ENCODE assay signal across 8 cellular contexts in genomic region chr17:8186787-8187516, GRCh38. TPM values are rescaled to one million over a fixed set of nuclear protein-coding genes. Genes with fewer than 3 reads are reported as not detected.
A peak's percentile ranks its signal among the peaks of the same experiment; 100 is the strongest.
DNase-seq lines count a peak whose midpoint lies in the region; ATAC-seq and TF ChIP-seq lines count a peak whose summit lies in the region.

No MANE protein-coding gene starts in this region.

- DNase-seq in GM04504 (ENCODE audit: low read depth) (peak; percentile 86), NCI-H345 (lab: John Stamatoyannopoulos, UW) (peak; percentile 91), cerebellar cortex (ENCODE audit: low spot score) (peak; percentile 98), kidney epithelial cell (ENCODE audit: low read depth) (peak; percentile 72), chondrocyte (ENCODE audit: low spot score) (no peak)
- peak; percentile 73 to 95 (median 82) for DNase-seq in activated CD4-positive, CD25-positive, alpha-beta regulatory T cell (lab: John Stamatoyannopoulos, UW)
- DNase-seq in stimulated activated CD4-positive, alpha-beta T cell treated with anti-CD3 and anti-CD28 coated beads, Interleukin-12 subunit alpha, Interleukin-12 subunit beta, amount 100 ng/mL, for 4 hours, result peak; percentile 98

- TF ChIP-seq CTCF in kidney epithelial cell (IDR thresholded peaks at IDR 0.05; ENCODE audit: insufficient read depth, low read length, poor library complexity, severe bottlenecking) (peak; percentile 50), chondrocyte (IDR thresholded peaks at IDR 0.05) (no peak)

- H3K9me3 Mint-ChIP-seq in chondrocyte (ENCODE audit: low read depth), result no peaks in the 10 kb centered on the region

- peaks cover 11% of the 10 kb centered on the region for H3K4me1 Mint-ChIP-seq in chondrocyte (ENCODE audit: low read depth)

- H3K36me3 Mint-ChIP-seq in chondrocyte (ENCODE audit: low read depth), result no peaks in the 10 kb centered on the region

- H3K4me3 Mint-ChIP-seq in chondrocyte (ENCODE audit: unreplicated experiment), result no peak overlapping the region

- H3K27ac Mint-ChIP-seq in chondrocyte (ENCODE audit: unreplicated experiment), result no peak overlapping the region

- H3K27me3 Mint-ChIP-seq in chondrocyte (ENCODE audit: low read depth), result no peaks in the 10 kb centered on the region

- peak overlapping the region; percentile 78 for H3K4me3 ChIP-seq in kidney epithelial cell (ENCODE audit: low read depth, low read length)

- H3K36me3 ChIP-seq in kidney epithelial cell (ENCODE audit: control insufficient read depth, insufficient read depth, low read length), result no peaks in the 10 kb centered on the region

- ATAC-seq in HG03097 (IDR thresholded peaks at IDR 0.05; ENCODE audit: low FRiP score, unreplicated experiment), result peak; percentile 30

- no peaks in the 10 kb centered on the region for H3K27me3 ChIP-seq in kidney epithelial cell (ENCODE audit: control insufficient read depth, insufficient read depth, low read length)

RNA-seq across cellular contexts. Expression of gene BORCS6, which starts 3.0 kb away (rescaled TPM):
- total RNA-seq in kidney epithelial cell (13.3 and 16.1 TPM in 2 replicates), chondrocyte (5.5 to 8.6 TPM (median 8.2 TPM) in 3 replicates)

RNA-seq across cellular contexts. Expression of gene TMEM107, which starts 10.8 kb away (rescaled TPM):
- total RNA-seq in kidney epithelial cell, result 10.0 and 14.7 TPM in 2 replicates
- 7.8 to 12.1 TPM (median 8.4 TPM) in 3 replicates for total RNA-seq in chondrocyte

RNA-seq across cellular contexts. Expression of gene AURKB, which starts 23.4 kb away (rescaled TPM):
- total RNA-seq in kidney epithelial cell (11.6 and 21.6 TPM in 2 replicates), chondrocyte (8.6 to 14.1 TPM (median 8.9 TPM) in 3 replicates)

RNA-seq across cellular contexts. Expression of gene VAMP2, which starts 24.2 kb away (rescaled TPM):
- 7.0 and 8.0 TPM in 2 replicates for total RNA-seq in kidney epithelial cell
- 45.4 to 58.1 TPM (median 46.7 TPM) in 3 replicates for total RNA-seq in chondrocyte

RNA-seq across cellular contexts. Expression of gene PER1, which starts 34.7 kb away (rescaled TPM):
- total RNA-seq in kidney epithelial cell, result 11.0 and 19.4 TPM in 2 replicates
- total RNA-seq in chondrocyte, result 68.0 to 87.6 TPM (median 75.9 TPM) in 3 replicates
